Comparison of ENCODE assay signal across 1 cellular context in genomic region chr7:117322741-117323584, GRCh38.
TF ChIP-seq lines count a peak whose summit lies in the region.

WNT2 (minus strand) TSS chr7:117323058; CDS start chr7:117322989, 69 bp downstream.

TF ChIP-seq in HEK293, 187 proteins besides CTCF, POLR2A, EP300 and RAD21 (continued from another document and continues in another):
- no peak for TF ChIP-seq ZNF394 (tag by site-specific recombination; IDR thresholded peaks at IDR 0.05; ENCODE audit: borderline replicate concordance)
- no peak for TF ChIP-seq ZNF664 (tag by site-specific recombination; IDR thresholded peaks at IDR 0.05)
- TF ChIP-seq ZBTB20 (tag by site-specific recombination; IDR thresholded peaks at IDR 0.05) = no peak
- TF ChIP-seq, protein P1, sequence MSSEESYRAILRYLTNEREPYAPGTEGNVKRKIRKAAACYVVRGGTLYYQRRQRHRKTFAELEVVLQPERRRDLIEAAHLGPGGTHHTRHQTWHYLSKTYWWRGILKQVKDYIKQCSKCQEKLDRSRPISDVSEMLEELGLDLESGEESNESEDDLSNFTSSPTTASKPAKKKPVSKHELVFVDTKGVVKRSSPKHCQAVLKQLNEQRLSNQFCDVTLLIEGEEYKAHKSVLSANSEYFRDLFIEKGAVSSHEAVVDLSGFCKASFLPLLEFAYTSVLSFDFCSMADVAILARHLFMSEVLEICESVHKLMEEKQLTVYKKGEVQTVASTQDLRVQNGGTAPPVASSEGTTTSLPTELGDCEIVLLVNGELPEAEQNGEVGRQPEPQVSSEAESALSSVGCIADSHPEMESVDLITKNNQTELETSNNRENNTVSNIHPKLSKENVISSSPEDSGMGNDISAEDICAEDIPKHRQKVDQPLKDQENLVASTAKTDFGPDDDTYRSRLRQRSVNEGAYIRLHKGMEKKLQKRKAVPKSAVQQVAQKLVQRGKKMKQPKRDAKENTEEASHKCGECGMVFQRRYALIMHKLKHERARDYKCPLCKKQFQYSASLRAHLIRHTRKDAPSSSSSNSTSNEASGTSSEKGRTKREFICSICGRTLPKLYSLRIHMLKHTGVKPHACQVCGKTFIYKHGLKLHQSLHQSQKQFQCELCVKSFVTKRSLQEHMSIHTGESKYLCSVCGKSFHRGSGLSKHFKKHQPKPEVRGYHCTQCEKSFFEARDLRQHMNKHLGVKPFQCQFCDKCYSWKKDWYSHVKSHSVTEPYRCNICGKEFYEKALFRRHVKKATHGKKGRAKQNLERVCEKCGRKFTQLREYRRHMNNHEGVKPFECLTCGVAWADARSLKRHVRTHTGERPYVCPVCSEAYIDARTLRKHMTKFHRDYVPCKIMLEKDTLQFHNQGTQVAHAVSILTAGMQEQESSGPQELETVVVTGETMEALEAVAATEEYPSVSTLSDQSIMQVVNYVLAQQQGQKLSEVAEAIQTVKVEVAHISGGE (tag by site-specific recombination; conservative IDR thresholded peaks at IDR 0.05; ENCODE audit: low read depth) = no peak
- TF ChIP-seq AEBP2 (tag by site-specific recombination; IDR thresholded peaks at IDR 0.05; ENCODE audit: borderline replicate concordance) = no peak
- TF ChIP-seq ZNF473 (tag by site-specific recombination; IDR thresholded peaks at IDR 0.05) = no peak
- no peak for TF ChIP-seq ZNF16 (tag by site-specific recombination; IDR thresholded peaks at IDR 0.05; ENCODE audit: low read depth)
- TF ChIP-seq ZNF777 (tag by site-specific recombination; IDR thresholded peaks at IDR 0.05; ENCODE audit: borderline replicate concordance) = peak; percentile 23; the same call in 1 of the 2 replicates
- TF ChIP-seq ZSCAN23 (tag by site-specific recombination; IDR thresholded peaks at IDR 0.05) = no peak
- TF ChIP-seq SETDB1 (IDR thresholded peaks at IDR 0.05; ENCODE audit: insufficient read length, low read length) = no peak
- TF ChIP-seq ZBTB17 (tag by site-specific recombination; IDR thresholded peaks at IDR 0.05) = peak; percentile 95
- TF ChIP-seq ZFP69B (tag by site-specific recombination; IDR thresholded peaks at IDR 0.05) = no peak
- TF ChIP-seq, protein P2, sequence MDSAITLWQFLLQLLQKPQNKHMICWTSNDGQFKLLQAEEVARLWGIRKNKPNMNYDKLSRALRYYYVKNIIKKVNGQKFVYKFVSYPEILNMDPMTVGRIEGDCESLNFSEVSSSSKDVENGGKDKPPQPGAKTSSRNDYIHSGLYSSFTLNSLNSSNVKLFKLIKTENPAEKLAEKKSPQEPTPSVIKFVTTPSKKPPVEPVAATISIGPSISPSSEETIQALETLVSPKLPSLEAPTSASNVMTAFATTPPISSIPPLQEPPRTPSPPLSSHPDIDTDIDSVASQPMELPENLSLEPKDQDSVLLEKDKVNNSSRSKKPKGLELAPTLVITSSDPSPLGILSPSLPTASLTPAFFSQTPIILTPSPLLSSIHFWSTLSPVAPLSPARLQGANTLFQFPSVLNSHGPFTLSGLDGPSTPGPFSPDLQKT (IDR thresholded peaks at IDR 0.05; ENCODE audit: borderline replicate concordance, low read depth, low read length) = no peak
- TF ChIP-seq ZNF629 (tag by site-specific recombination; IDR thresholded peaks at IDR 0.05) = no peak
- TF ChIP-seq KLF10 (tag by site-specific recombination; IDR thresholded peaks at IDR 0.05) = no peak
- TF ChIP-seq ZNF433 (tag by site-specific recombination; IDR thresholded peaks at IDR 0.05; ENCODE audit: low read depth) = no peak
- no peak for TF ChIP-seq ZNF621 (tag by site-specific recombination; IDR thresholded peaks at IDR 0.05)
- TF ChIP-seq ZNF404 (tag by site-specific recombination; IDR thresholded peaks at IDR 0.05) = no peak
- peak; percentile 23; the same call in 1 of the 2 replicates for TF ChIP-seq GLIS2 (tag by site-specific recombination; IDR thresholded peaks at IDR 0.05)
- no peak for TF ChIP-seq ZSCAN30 (tag by site-specific recombination; IDR thresholded peaks at IDR 0.05)
- no peak for TF ChIP-seq ZNF747 (tag by site-specific recombination; IDR thresholded peaks at IDR 0.05)
- TF ChIP-seq ZNF248 (tag by site-specific recombination; IDR thresholded peaks at IDR 0.05) = no peak
- no peak for TF ChIP-seq MZF1 (tag by site-specific recombination; IDR thresholded peaks at IDR 0.05; ENCODE audit: borderline replicate concordance)
- no peak for TF ChIP-seq ZNF24 (tag by site-specific recombination; IDR thresholded peaks at IDR 0.05)
- TF ChIP-seq, protein P3, sequence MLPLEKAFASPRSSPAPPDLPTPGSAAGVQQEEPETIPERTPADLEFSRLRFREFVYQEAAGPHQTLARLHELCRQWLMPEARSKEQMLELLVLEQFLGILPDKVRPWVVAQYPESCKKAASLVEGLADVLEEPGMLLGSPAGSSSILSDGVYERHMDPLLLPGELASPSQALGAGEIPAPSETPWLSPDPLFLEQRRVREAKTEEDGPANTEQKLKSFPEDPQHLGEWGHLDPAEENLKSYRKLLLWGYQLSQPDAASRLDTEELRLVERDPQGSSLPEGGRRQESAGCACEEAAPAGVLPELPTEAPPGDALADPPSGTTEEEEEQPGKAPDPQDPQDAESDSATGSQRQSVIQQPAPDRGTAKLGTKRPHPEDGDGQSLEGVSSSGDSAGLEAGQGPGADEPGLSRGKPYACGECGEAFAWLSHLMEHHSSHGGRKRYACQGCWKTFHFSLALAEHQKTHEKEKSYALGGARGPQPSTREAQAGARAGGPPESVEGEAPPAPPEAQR (tag by site-specific recombination; IDR thresholded peaks at IDR 0.05) = no peak
- no peak for TF ChIP-seq ZNF701 (tag by site-specific recombination; IDR thresholded peaks at IDR 0.05)
- no peak for TF ChIP-seq ZNF221 (tag by site-specific recombination; IDR thresholded peaks at IDR 0.05; ENCODE audit: borderline replicate concordance)
- TF ChIP-seq ZNF521 (tag by site-specific recombination; IDR thresholded peaks at IDR 0.05) = no peak
- no peak for TF ChIP-seq ZSCAN5A (tag by site-specific recombination; IDR thresholded peaks at IDR 0.05)
- TF ChIP-seq FEZF1 (tag by site-specific recombination; IDR thresholded peaks at IDR 0.05) = no peak
- TF ChIP-seq, protein P4, sequence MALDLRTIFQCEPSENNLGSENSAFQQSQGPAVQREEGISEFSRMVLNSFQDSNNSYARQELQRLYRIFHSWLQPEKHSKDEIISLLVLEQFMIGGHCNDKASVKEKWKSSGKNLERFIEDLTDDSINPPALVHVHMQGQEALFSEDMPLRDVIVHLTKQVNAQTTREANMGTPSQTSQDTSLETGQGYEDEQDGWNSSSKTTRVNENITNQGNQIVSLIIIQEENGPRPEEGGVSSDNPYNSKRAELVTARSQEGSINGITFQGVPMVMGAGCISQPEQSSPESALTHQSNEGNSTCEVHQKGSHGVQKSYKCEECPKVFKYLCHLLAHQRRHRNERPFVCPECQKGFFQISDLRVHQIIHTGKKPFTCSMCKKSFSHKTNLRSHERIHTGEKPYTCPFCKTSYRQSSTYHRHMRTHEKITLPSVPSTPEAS (tag by site-specific recombination; IDR thresholded peaks at IDR 0.05) = no peak
- TF ChIP-seq EGR2 (tag by site-specific recombination; IDR thresholded peaks at IDR 0.05; ENCODE audit: low read depth) = no peak; the same call in 1 of the 2 replicates
- TF ChIP-seq PATZ1 (tag by site-specific recombination; IDR thresholded peaks at IDR 0.05) = peak; percentile 41; the same call in 1 of the 2 replicates
- no peak for TF ChIP-seq ZNF501 (tag by site-specific recombination; IDR thresholded peaks at IDR 0.05)
- no peak for TF ChIP-seq RBAK (tag by site-specific recombination; IDR thresholded peaks at IDR 0.05)
- TF ChIP-seq KLF16 (tag by site-specific recombination; IDR thresholded peaks at IDR 0.05) = no peak
- no peak for TF ChIP-seq ZNF426 (tag by site-specific recombination; IDR thresholded peaks at IDR 0.05)
- no peak for TF ChIP-seq ZNF624 (tag by site-specific recombination; IDR thresholded peaks at IDR 0.05)
- TF ChIP-seq ZNF354C (tag by site-specific recombination; IDR thresholded peaks at IDR 0.05; ENCODE audit: borderline replicate concordance, low read depth) = no peak
- no peak for TF ChIP-seq MEIS1 (CRISPR knock-in tag; IDR thresholded peaks at IDR 0.05; ENCODE audit: borderline replicate concordance)
- TF ChIP-seq KLF7 (tag by site-specific recombination; IDR thresholded peaks at IDR 0.05; ENCODE audit: borderline replicate concordance) = no peak
- no peak for TF ChIP-seq MYNN (tag by site-specific recombination; IDR thresholded peaks at IDR 0.05; ENCODE audit: borderline replicate concordance)
- no peak for TF ChIP-seq ZNF37A (tag by site-specific recombination; IDR thresholded peaks at IDR 0.05)
- TF ChIP-seq ZNF623 (tag by site-specific recombination; IDR thresholded peaks at IDR 0.05) = no peak
- no peak for TF ChIP-seq ZNF362 (tag by site-specific recombination; IDR thresholded peaks at IDR 0.05)
- TF ChIP-seq ZBTB26 (tag by site-specific recombination; optimal IDR thresholded peaks at IDR 0.05) = peak; percentile 96
- no peak for TF ChIP-seq ZNF423 (tag by site-specific recombination; IDR thresholded peaks at IDR 0.05)
- no peak for TF ChIP-seq ZNF184 (tag by site-specific recombination; IDR thresholded peaks at IDR 0.05)
- no peak for TF ChIP-seq ZNF645 (tag by site-specific recombination; IDR thresholded peaks at IDR 0.05)
- TF ChIP-seq ZBTB1 (tag by site-specific recombination; IDR thresholded peaks at IDR 0.05) = no peak
- TF ChIP-seq ZNF549 (tag by site-specific recombination; IDR thresholded peaks at IDR 0.05) = no peak
- TF ChIP-seq ZSCAN16 (tag by site-specific recombination; IDR thresholded peaks at IDR 0.05) = no peak
- TF ChIP-seq ZFHX2 (tag by site-specific recombination; conservative IDR thresholded peaks at IDR 0.05) = peak; percentile 65
- TF ChIP-seq ZNF558 (tag by site-specific recombination; IDR thresholded peaks at IDR 0.05) = no peak
- no peak for TF ChIP-seq BCL11A (tag by site-specific recombination; IDR thresholded peaks at IDR 0.05; ENCODE audit: low read depth)
- TF ChIP-seq IKZF3 (tag by site-specific recombination; IDR thresholded peaks at IDR 0.05) = peak; percentile 26; the same call in 1 of the 2 replicates
- TF ChIP-seq ZNF707 (tag by site-specific recombination; IDR thresholded peaks at IDR 0.05) = no peak
- TF ChIP-seq ZNF843 (tag by site-specific recombination; IDR thresholded peaks at IDR 0.05) = no peak
- no peak for TF ChIP-seq ZNF654 (tag by site-specific recombination; IDR thresholded peaks at IDR 0.05; ENCODE audit: low read depth)
- no peak for TF ChIP-seq TCF7L2 (IDR thresholded peaks at IDR 0.05; ENCODE audit: borderline replicate concordance, low read depth, low read length)
